Comparison of ENCODE assay signal across 10 cellular contexts in genomic region chr3:141440942-141441341, GRCh38. TPM values are rescaled to one million over a fixed set of nuclear protein-coding genes. Genes with fewer than 3 reads are reported as not detected.
DNase-seq lines count a peak whose midpoint lies in the region; ATAC-seq, FAIRE-seq and TF ChIP-seq lines count a peak whose summit lies in the region.
"Had no signal": no experiment of that assay in that cellular context is flagged by ENCODE, and none has a peak within 500 bp of the region (broad histone marks: within the 10 kb centered on the region; RNA-seq: fewer than 3 reads in every experiment).

No MANE protein-coding gene starts in this region.

- intact Hi-C loops in kidney (cut with DNase I) = loop anchor here (10.0 kb wide), 1 partner anchor 86 kb away; no protein-coding TSS in a partner anchor

- no peak overlapping the region for H2BK120ac ChIP-seq in H1 (replicated peaks; ENCODE audit: low read depth, low read length)

- no peak overlapping the region for H3K4me3 Mint-ChIP-seq in T-helper 2 cell treated with Interferon-gamma antibody and Interleukin-4, amounts not matched to agents 5 μg/mL and 100 μg/mL, for 36 hours
- H3K4me3 Mint-ChIP-seq in stimulated activated naive CD8-positive, alpha-beta T cell treated with anti-CD3 and anti-CD28 coated beads, Interleukin-15, amount 100 ng/mL, for 72 hours = no peak overlapping the region

- H2BK12ac ChIP-seq in H1 (ENCODE audit: low read depth, low read length) = no peak overlapping the region

- TF ChIP-seq CTCF in H1 (IDR thresholded peaks at IDR 0.05; ENCODE audit: control extremely low read depth in 1 of 3, insufficient read depth in 1 of 3, low read depth in 1 of 3, low read length in 3 of 3) (no peak), kidney (IDR thresholded peaks at IDR 0.05; ENCODE audit: borderline replicate concordance, extremely low read depth, insufficient read depth) (no peak), GM10266 (IDR thresholded peaks at IDR 0.05; ENCODE audit: control insufficient read depth, insufficient read depth, low read depth, missing control alignments) (no peak)

- in situ Hi-C loops in HAP-1 (cut with MboI; ENCODE audit: low sequenced_read_pairs) = loop anchor here (5.0 kb wide), 1 partner anchor 134 kb away; no protein-coding TSS in a partner anchor

- CTCF ChIA-PET in H1 (lab: Charles Lee; ENCODE audit: partially characterized antibody) = interaction anchor here (0.6 to 10.3 kb wide), 33 partner anchors 9 to 170 kb away, joined by 3 to 205 read pairs (median 7); no protein-coding TSS in a partner anchor

- H3K36me3 Mint-ChIP-seq in T-helper 2 cell treated with Interferon-gamma antibody and Interleukin-4, amounts not matched to agents 5 μg/mL and 100 μg/mL, for 36 hours (ENCODE audit: low read depth) = peaks cover 27% of the 10 kb centered on the region

- no peak overlapping the region for H3K4me2 ChIP-seq in H1 (ENCODE audit: insufficient read depth in 1 of 2, low read depth in 2 of 2, low read length in 2 of 2)

- DNase-seq in T-helper 2 cell treated with Interferon-gamma antibody and Interleukin-4, amounts not matched to agents 5 μg/mL and 100 μg/mL, for 36 hours (ENCODE audit: low spot score) = no peak
- DNase-seq in T-helper 2 cell = no peak
- DNase-seq in H1 (ENCODE audit: low read depth in 1 of 2, low spot score in 2 of 2) = no peak
- no peak for DNase-seq in stimulated activated naive CD8-positive, alpha-beta T cell treated with anti-CD3 and anti-CD28 coated beads, Interleukin-15, amount 100 ng/mL, for 72 hours
- DNase-seq in kidney = no peak
- no peak for DNase-seq in GM10266 (ENCODE audit: extremely low spot score)
- DNase-seq in HAP-1 (ENCODE audit: low spot score in 2 of 2) = no peak

- no peak for FAIRE-seq in H1 (lab: Jason Lieb, UNC)
- FAIRE-seq in kidney (lab: Jason Lieb, UNC) = no peak

- no peak overlapping the region for H4K8ac ChIP-seq in H1 (ENCODE audit: extremely low read depth, insufficient read depth, low read length)

- H3K4me3 ChIP-seq in H1 (ENCODE audit: extremely low read depth in 1 of 4, insufficient read depth in 2 of 4, low read depth in 3 of 4, low read length in 4 of 4) (no peak overlapping the region), kidney (ENCODE audit: low read length in 2 of 2) (no peak overlapping the region), HAP-1 (no peak overlapping the region)
- H3K4me3 ChIP-seq: cardiac muscle cell had no signal

- TF ChIP-seq POLR2A in H1 (IDR thresholded peaks at IDR 0.05; ENCODE audit: control extremely low read depth in 1 of 2, low read depth in 2 of 2, low read length in 2 of 2) = no peak

- no peak for TF ChIP-seq EP300 in H1 (IDR thresholded peaks at IDR 0.05; ENCODE audit: borderline replicate concordance in 1 of 2, low read depth in 2 of 2, low read length in 2 of 2)

- H3K56ac ChIP-seq in H1 (replicated peaks; ENCODE audit: insufficient read length, low read depth, low read length) = no peak overlapping the region

- H3K9me3 Mint-ChIP-seq in T-helper 2 cell treated with Interferon-gamma antibody and Interleukin-4, amounts not matched to agents 5 μg/mL and 100 μg/mL, for 36 hours = no peaks in the 10 kb centered on the region
- H3K9me3 Mint-ChIP-seq in stimulated activated naive CD8-positive, alpha-beta T cell treated with anti-CD3 and anti-CD28 coated beads, Interleukin-15, amount 100 ng/mL, for 72 hours = no peaks in the 10 kb centered on the region

- H2BK20ac ChIP-seq in H1 (ENCODE audit: low read length) = no peak overlapping the region

- no peak overlapping the region for H3K18ac ChIP-seq in H1 (ENCODE audit: extremely low read depth, low read length)

- H2BK15ac ChIP-seq in H1 (ENCODE audit: low read length) = no peak overlapping the region

- H3K4me1 Mint-ChIP-seq in T-helper 2 cell treated with Interferon-gamma antibody and Interleukin-4, amounts not matched to agents 5 μg/mL and 100 μg/mL, for 36 hours (ENCODE audit: low read depth) = peaks cover 17% of the 10 kb centered on the region
- peaks cover 25% of the 10 kb centered on the region for H3K4me1 Mint-ChIP-seq in stimulated activated naive CD8-positive, alpha-beta T cell treated with anti-CD3 and anti-CD28 coated beads, Interleukin-15, amount 100 ng/mL, for 72 hours

- no peaks in the 10 kb centered on the region for H3K9me3 ChIP-seq in H1 (ENCODE audit: insufficient read depth in 2 of 2, low read depth in 1 of 2, low read length in 1 of 2)
- H3K9me3 ChIP-seq in kidney (ENCODE audit: control insufficient read depth in 1 of 2, low read length in 2 of 2) = no peaks in the 10 kb centered on the region
- H3K9me3 ChIP-seq in HAP-1 = no peaks in the 10 kb centered on the region

- H3K79me1 ChIP-seq in H1 (ENCODE audit: low read depth, low read length) = no peaks in the 10 kb centered on the region

- H2AFZ ChIP-seq in H1 (ENCODE audit: low read length) = peak overlapping the region; percentile 94; the same call in 1 of the 2 replicates

- no peak overlapping the region for H4K91ac ChIP-seq in H1 (replicated peaks; ENCODE audit: insufficient read length, low read length)

- no peaks in the 10 kb centered on the region for H3K23me2 ChIP-seq in H1 (ENCODE audit: low read depth, low read length)

- H4K20me1 ChIP-seq in H1 (replicated peaks in 1 of 2; ENCODE audit: control insufficient read depth in 1 of 2, insufficient read depth in 2 of 2, low read length in 2 of 2) = no peaks in the 10 kb centered on the region

- no peak for TF ChIP-seq RAD21 in H1 (IDR thresholded peaks at IDR 0.05 in 1 of 2, conservative IDR thresholded peaks at IDR 0.05 in 1 of 2; ENCODE audit: low read depth in 2 of 2, low read length in 2 of 2)

- no peak overlapping the region for H3K27ac ChIP-seq in H1 (ENCODE audit: low read depth, low read length)
- peak overlapping the region in 1 of 2 donors; percentile 67 for H3K27ac ChIP-seq in kidney (ENCODE audit: low read depth in 2 of 2, low read length in 2 of 2)
- H3K27ac ChIP-seq: 22Rv1, cardiac muscle cell had no signal

- 94% methylated on average over 3 of the region's 3 CpGs; no CpG with 5 or more reads in 1 of the 2 experiments for WGBS in H1 (ENCODE audit: extremely low coverage in 1 of 2, insufficient coverage in 1 of 2, insufficient read length in 1 of 2, insufficient replicate concordance in 2 of 2, low coverage in 1 of 2, low lambda C conversion rate in 2 of 2, missing lambda C conversion rate in 1 of 2), 2 experiments

- H4K5ac ChIP-seq in H1 (ENCODE audit: insufficient read length, low read depth, low read length) = peak overlapping the region; percentile 62

- H3K27me3 ChIP-seq in H1 (replicated peaks in 1 of 4; ENCODE audit: control insufficient read depth in 3 of 4, extremely low read depth in 1 of 4, insufficient read depth in 3 of 4, low read length in 3 of 4) (no peaks in the 10 kb centered on the region), HAP-1 (ENCODE audit: low read depth) (no peaks in the 10 kb centered on the region)
- H3K27me3 ChIP-seq: cardiac muscle cell had no signal

- no peaks in the 10 kb centered on the region for H3K4me1 ChIP-seq in H1 (replicated peaks in 1 of 4; ENCODE audit: control insufficient read depth in 3 of 4, insufficient read depth in 4 of 4, low read length in 3 of 4)
- peaks cover 0 to 12% of the 10 kb centered on the region in 2 donors for H3K4me1 ChIP-seq in kidney (ENCODE audit: control insufficient read depth in 1 of 2, insufficient read depth in 1 of 2, low read depth in 1 of 2, low read length in 2 of 2)
- H3K4me1 ChIP-seq in HAP-1 = peaks cover 7% of the 10 kb centered on the region

- no peak overlapping the region for H3K23ac ChIP-seq in H1 (ENCODE audit: insufficient read length)

- H3K9ac ChIP-seq in H1 (replicated peaks in 1 of 4; ENCODE audit: extremely low read depth in 1 of 4, low read depth in 3 of 4, low read length in 3 of 4) (no peak overlapping the region), kidney (ENCODE audit: low read length in 2 of 2) (no peak overlapping the region)

- H3K27ac Mint-ChIP-seq in T-helper 2 cell treated with Interferon-gamma antibody and Interleukin-4, amounts not matched to agents 5 μg/mL and 100 μg/mL, for 36 hours = peak overlapping the region; percentile 77
- peak overlapping the region in 1 of 2 donors; percentile 61 for H3K27ac Mint-ChIP-seq in stimulated activated naive CD8-positive, alpha-beta T cell treated with anti-CD3 and anti-CD28 coated beads, Interleukin-15, amount 100 ng/mL, for 72 hours

- H3K36me3 ChIP-seq in H1 (ENCODE audit: control insufficient read depth in 2 of 4, insufficient read depth in 4 of 4, low read length in 3 of 4) (no peaks in the 10 kb centered on the region; a peak in 2 of 8 replicates), kidney (ENCODE audit: control insufficient read depth in 1 of 2, insufficient read depth in 2 of 2, low read length in 2 of 2) (peaks cover 30 to 37% of the 10 kb centered on the region in 2 donors), HAP-1 (replicated peaks) (no peaks in the 10 kb centered on the region)

- peak; percentile 4 for ATAC-seq in HG03342 (IDR thresholded peaks at IDR 0.05; ENCODE audit: unreplicated experiment)
- peak; percentile 28 for ATAC-seq in stimulated activated naive CD8-positive, alpha-beta T cell treated with anti-CD3 and anti-CD28 coated beads, Interleukin-15, amount 100 ng/mL, for 72 hours

- H3K4ac ChIP-seq in H1 (replicated peaks; ENCODE audit: insufficient read length, low read depth, low read length) = no peak overlapping the region

- H2BK5ac ChIP-seq in H1 (ENCODE audit: low read depth, low read length) = no peak overlapping the region

- H3K27me3 Mint-ChIP-seq in T-helper 2 cell treated with Interferon-gamma antibody and Interleukin-4, amounts not matched to agents 5 μg/mL and 100 μg/mL, for 36 hours (ENCODE audit: low read depth) = no peaks in the 10 kb centered on the region
- no peaks in the 10 kb centered on the region for H3K27me3 Mint-ChIP-seq in stimulated activated naive CD8-positive, alpha-beta T cell treated with anti-CD3 and anti-CD28 coated beads, Interleukin-15, amount 100 ng/mL, for 72 hours

- no peaks in the 10 kb centered on the region for H3K79me2 ChIP-seq in H1 (ENCODE audit: control insufficient read depth in 1 of 2, insufficient read depth in 2 of 2, low read length in 2 of 2)

- H2AK5ac ChIP-seq in H1 (ENCODE audit: low read depth, low read length) = no peak overlapping the region

- H3K14ac ChIP-seq in H1 (ENCODE audit: insufficient read length) = no peak overlapping the region

- POLR2A ChIA-PET in H1 (lab: Charles Lee; ENCODE audit: partially characterized antibody) = interaction anchor here (1.2 to 1.6 kb wide), 2 partner anchors 57 to 70 kb away, joined by 3 read pairs; no protein-coding TSS in a partner anchor

RNA-seq across cellular contexts. Expression of gene RASA2, which starts 45.9 kb away (rescaled TPM):
- total RNA-seq in H1 (2021; fragmentation: NEBNext Ultra II Directional; extraction: Animal tissue kit (Norgen Biotek cat#: 25700)) = 15.9 and 16.6 TPM in 2 replicates
- 2.6 and 3.5 TPM in 2 replicates for polyA plus RNA-seq in H1 (2011; rRNA removed)
- 6.7 TPM for polyA plus RNA-seq in H1 (2011; cell fraction: cytosol; rRNA removed)
- 2.2 TPM for polyA plus RNA-seq in H1 (2011; cell fraction: nucleus; rRNA removed)
- 4.6 to 8.1 TPM (median 6.2 TPM) in 4 replicates for polyA plus RNA-seq in H1 (2012, experiment 1 of 2)
- 0.55 TPM for polyA plus RNA-seq in H1 (2012, experiment 2 of 2)
- 7.1 TPM for polyA plus RNA-seq in H1 (2013, experiment 1 of 2)
- polyA plus RNA-seq in H1 (2013, experiment 2 of 2) = 7.3 TPM
- polyA minus RNA-seq in H1 (2011; rRNA and poly(A)+ RNA removed) = 11.0 and 14.5 TPM in 2 replicates
- 11.8 TPM for polyA minus RNA-seq in H1 (2011; cell fraction: cytosol; rRNA and poly(A)+ RNA removed)
- 13.7 TPM for polyA minus RNA-seq in H1 (2011; cell fraction: nucleus; rRNA and poly(A)+ RNA removed)
- total RNA-seq in kidney = 29.8 TPM
- polyA plus RNA-seq in kidney (ENCODE audit: insufficient read depth, low read depth, low replicate concordance) = 2.2 TPM
